ENCODE assay signal across 8 cellular contexts in the genomic region with DNA sequence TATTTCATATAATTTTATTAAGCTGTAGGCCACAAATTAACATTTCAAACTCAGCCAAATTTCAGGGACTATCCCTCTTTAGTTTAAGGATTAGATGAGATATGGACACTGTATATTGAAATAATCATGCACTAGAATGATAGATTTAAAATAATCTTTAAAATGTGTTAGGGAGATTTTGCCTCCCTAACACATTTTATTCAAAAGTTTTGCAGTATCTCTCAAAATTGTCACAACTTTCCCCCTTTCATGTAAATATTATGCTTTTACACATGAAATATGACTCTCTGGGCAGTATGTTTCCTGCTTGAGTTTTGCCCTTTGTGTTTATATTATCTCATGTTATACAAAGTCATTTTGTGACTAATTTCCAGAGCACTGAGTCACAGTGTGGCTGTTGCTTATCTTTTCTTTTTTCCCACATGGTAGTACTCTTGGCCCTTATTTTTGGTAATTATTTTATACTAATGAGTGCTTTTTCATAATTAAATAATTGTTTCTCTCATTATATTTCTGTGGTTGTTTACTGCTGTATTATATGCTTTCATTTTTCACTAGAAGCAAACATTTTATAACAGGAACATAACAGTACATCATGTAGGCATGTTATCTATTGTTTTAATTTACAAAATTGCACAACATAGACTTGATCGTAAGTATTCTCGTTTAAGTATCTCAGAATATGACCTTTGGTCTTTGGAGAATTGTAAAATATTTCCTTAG. TPM values are rescaled to one million over a fixed set of nuclear protein-coding genes. Genes with fewer than 3 reads are reported as not detected.
DNase-seq lines count a peak whose midpoint lies in the region; ATAC-seq and TF ChIP-seq lines count a peak whose summit lies in the region.

No MANE protein-coding gene starts in this region.

- H3K4me2 ChIP-seq in Loucy (ENCODE audit: low read depth, low read length, poor library complexity, severe bottlenecking), result peak overlapping the region; percentile 81

- H3K9me3 Mint-ChIP-seq in progenitor cell of endocrine pancreas (ENCODE audit: low read depth), result peaks cover 4% of the 10 kb centered on the region

- no peaks in the 10 kb centered on the region for H3K36me3 ChIP-seq in Loucy (ENCODE audit: insufficient read depth, low read length)

- in situ Hi-C loops in G401 (cut with HindIII; ENCODE audit: low sequenced_read_pairs), result no loop called here

- DNase-seq in ELR (ENCODE audit: low read depth) (peak; percentile 95), erythroblast (lab: John Stamatoyannopoulos, UW) (peak; percentile 81), progenitor cell of endocrine pancreas (ENCODE audit: low spot score, unreplicated experiment) (no peak), G401 (ENCODE audit: low spot score) (no peak), mesenteric fat pad (ENCODE audit: low spot score) (no peak), RPMI8226 (no peak)

- H3K9ac ChIP-seq in Loucy (ENCODE audit: low read depth, low read length, poor library complexity, severe bottlenecking), result peak overlapping the region; percentile 88

- no peaks in the 10 kb centered on the region for H3K27me3 Mint-ChIP-seq in progenitor cell of endocrine pancreas

- H3K4me3 ChIP-seq in Loucy (ENCODE audit: low read length, poor library complexity, severe bottlenecking), result peak overlapping the region; percentile 88

- H3K9me3 ChIP-seq in Loucy (ENCODE audit: insufficient read depth, low read depth, low read length), result no peaks in the 10 kb centered on the region

- ATAC-seq in GM18861 (IDR thresholded peaks at IDR 0.05; ENCODE audit: unreplicated experiment), result no peak

- peak; percentile 59 for TF ChIP-seq POLR2A in erythroblast (IDR thresholded peaks at IDR 0.05; ENCODE audit: low read length)

- H3K4me3 Mint-ChIP-seq in progenitor cell of endocrine pancreas (ENCODE audit: low read depth), result peak overlapping the region; percentile 58

- H2AFZ ChIP-seq in Loucy (ENCODE audit: low read length), result no peak overlapping the region

- H3K4me1 Mint-ChIP-seq in progenitor cell of endocrine pancreas (ENCODE audit: low read depth), result peaks cover 41% of the 10 kb centered on the region

- TF ChIP-seq CTCF in Loucy (conservative IDR thresholded peaks at IDR 0.05; ENCODE audit: low read length) (no peak), progenitor cell of endocrine pancreas (IDR thresholded peaks at IDR 0.05; ENCODE audit: unreplicated experiment) (no peak)

- no peaks in the 10 kb centered on the region for H3K36me3 Mint-ChIP-seq in progenitor cell of endocrine pancreas (ENCODE audit: insufficient read depth)

- no peaks in the 10 kb centered on the region for H4K20me1 ChIP-seq in Loucy (ENCODE audit: insufficient read depth, low read length, poor library complexity, severe bottlenecking)

- H3K27ac Mint-ChIP-seq in progenitor cell of endocrine pancreas, result peak overlapping the region; percentile 77

- peaks cover 12% of the 10 kb centered on the region; the same call in 1 of the 2 replicates for H3K79me2 ChIP-seq in Loucy (ENCODE audit: insufficient read depth, low read length)

- no peaks in the 10 kb centered on the region for H3K27me3 ChIP-seq in Loucy (ENCODE audit: insufficient read depth, low read length, poor library complexity, severe bottlenecking)

- no peaks in the 10 kb centered on the region for H3F3A ChIP-seq in Loucy (ENCODE audit: low read depth)

- no peaks in the 10 kb centered on the region for H3K9me2 ChIP-seq in Loucy (replicated peaks; ENCODE audit: low read depth, low read length)

- H3K4me1 ChIP-seq in Loucy (ENCODE audit: insufficient read depth, low read length, poor library complexity, severe bottlenecking), result peaks cover 55% of the 10 kb centered on the region

RNA-seq across cellular contexts. Expression of a gene that starts 1.1 kb away (rescaled TPM):
- total RNA-seq in progenitor cell of endocrine pancreas (17.5 and 23.5 TPM in 2 replicates), mesenteric fat pad (66.8 TPM)
- total RNA-seq in G401 (2014; rRNA removed; shearing (Covaris generic)), result 41.1 and 51.8 TPM in 2 replicates

Comparison
In these comparisons a context has a peak if more than half of its experiments do, and no peak if none do; other contexts are left out.
1. DNase-seq: peak in ELR (single experiment) and erythroblast (2 of 2); none in progenitor cell of endocrine pancreas (single experiment), G401 (single experiment), mesenteric fat pad (single experiment) and RPMI8226 (single experiment).